ENCODE assay signal across 1 cellular context in the genomic region with DNA sequence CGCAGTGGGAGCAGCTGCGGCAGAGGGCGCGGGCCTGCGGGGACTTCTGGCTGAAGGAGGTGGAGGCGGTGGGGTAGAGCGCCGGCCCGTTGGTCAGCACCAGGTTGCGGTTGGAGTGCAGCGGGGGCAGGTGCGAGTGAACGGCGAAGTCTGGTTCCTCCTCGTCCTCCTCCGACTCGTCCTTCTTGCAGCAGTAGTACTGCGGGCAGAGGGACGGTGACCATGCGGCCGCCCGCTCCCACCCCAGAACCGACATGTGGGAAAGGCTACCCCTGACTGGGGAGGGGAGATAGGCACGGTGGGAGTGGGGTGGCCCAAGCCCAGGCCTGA.
TF ChIP-seq lines count a peak whose summit lies in the region.

No MANE protein-coding gene starts in this region.

TF ChIP-seq in GM23338, 12 proteins besides CTCF, POLR2A, EP300 and RAD21 (continued from another document):
- TF ChIP-seq POLR2AphosphoS5 (IDR thresholded peaks at IDR 0.05; ENCODE audit: low read depth): no peak
